ENCODE assay signal across 17 cellular contexts in genomic region chr19:32744555-32745325, GRCh38. TPM values are rescaled to one million over a fixed set of nuclear protein-coding genes. Genes with fewer than 3 reads are reported as not detected.
DNase-seq lines count a peak whose midpoint lies in the region; ATAC-seq and TF ChIP-seq lines count a peak whose summit lies in the region.
"Had no signal": no experiment of that assay in that cellular context is flagged by ENCODE, and none has a peak within 500 bp of the region (broad histone marks: within the 10 kb centered on the region; RNA-seq: fewer than 3 reads in every experiment).

No MANE protein-coding gene starts in this region.

- ATAC-seq in RWPE2 (ENCODE audit: low read depth), result no peak
- ATAC-seq in esophagus mucosa, result peak; percentile 22
- ATAC-seq: HepG2 had no signal

- H3K9me3 ChIP-seq in RWPE2 (ENCODE audit: severe bottlenecking) (no peaks in the 10 kb centered on the region), neuronal stem cell (replicated peaks in 1 of 2; ENCODE audit: control insufficient read depth in 2 of 2, insufficient read depth in 1 of 2, low read depth in 1 of 2, low read length in 2 of 2) (no peaks in the 10 kb centered on the region)
- H3K9me3 ChIP-seq: BLaER1 treated with 17β-estradiol and CSF1 and Interleukin-3, amounts not matched to agents 10 nM and 100 nM had no signal

- DNase-seq in CMK (ENCODE audit: low read depth) (peak; percentile 1), RWPE2 (ENCODE audit: low spot score) (peak; percentile 46), neuronal stem cell (ENCODE audit: low spot score) (no peak), CD1c-positive myeloid dendritic cell (ENCODE audit: extremely low spot score) (no peak), NCI-H345 (lab: John Stamatoyannopoulos, UW) (no peak), HK-2 (ENCODE audit: unreplicated experiment) (no peak), activated T-cell treated with anti-CD3 and anti-CD28 coated beads for 4 hours (no peak)
- DNase-seq: ACHN, COR-L47, DMS153, DMS79 treated with DMSO at 0.1 percent for 48 hours, EL, GM23248, H7 had no signal

- peak overlapping the region; percentile 69 for H2AFZ ChIP-seq in neuronal stem cell (ENCODE audit: low read length)
- H2AFZ ChIP-seq: GM23248 had no signal

- H3K9ac ChIP-seq in neuronal stem cell (ENCODE audit: low read depth, low read length, poor library complexity), result no peak overlapping the region
- H3K9ac ChIP-seq: BLaER1 treated with 17β-estradiol and CSF1 and Interleukin-3, amounts not matched to agents 10 nM and 100 nM; GM23248 had no signal

- no peaks in the 10 kb centered on the region for H3K27me3 ChIP-seq in RWPE2 (ENCODE audit: insufficient read depth, poor library complexity, severe bottlenecking)
- no peaks in the 10 kb centered on the region for H3K27me3 ChIP-seq in neuronal stem cell (ENCODE audit: control insufficient read depth in 3 of 3, insufficient read depth in 3 of 3, low read depth in 1 of 3, low read length in 3 of 3)

- WGBS in neuronal stem cell (ENCODE audit: extremely low coverage in 2 of 2, insufficient read length in 2 of 2, insufficient replicate concordance in 1 of 2), 2 donors, result no CpG with 5 or more reads among the region's 18 CpGs

- H2BK15ac ChIP-seq in neuronal stem cell (ENCODE audit: low read length), result no peak overlapping the region

- H3K27ac ChIP-seq in RWPE2 (ENCODE audit: poor library complexity, severe bottlenecking) (no peak overlapping the region), neuronal stem cell (replicated peaks; ENCODE audit: low read length) (no peak overlapping the region)
- H3K27ac ChIP-seq: BLaER1 treated with 17β-estradiol and CSF1 and Interleukin-3, amounts not matched to agents 10 nM and 100 nM; GM23248 had no signal

- no peak overlapping the region for H3K4me3 ChIP-seq in RWPE2 (ENCODE audit: severe bottlenecking)
- H3K4me3 ChIP-seq in neuronal stem cell (ENCODE audit: low read length in 2 of 2), result no peak overlapping the region
- H3K4me3 ChIP-seq: BLaER1 treated with 17β-estradiol and CSF1 and Interleukin-3, amounts not matched to agents 10 nM and 100 nM; GM23248 had no signal

- H4K8ac ChIP-seq in neuronal stem cell (ENCODE audit: low read depth, low read length), result peak overlapping the region; percentile 56

- peak overlapping the region; percentile 53 for H4K91ac ChIP-seq in neuronal stem cell (ENCODE audit: low read depth, low read length, poor library complexity)

- no peak overlapping the region for H3K14ac ChIP-seq in neuronal stem cell (ENCODE audit: low read length)

- H2BK5ac ChIP-seq in neuronal stem cell (ENCODE audit: low read length), result no peak overlapping the region

- peak overlapping the region; percentile 37 for H3K23ac ChIP-seq in neuronal stem cell (ENCODE audit: low read depth, low read length, poor library complexity)

- H3K79me1 ChIP-seq in neuronal stem cell (ENCODE audit: low read depth, low read length), result no peaks in the 10 kb centered on the region

- H2AK5ac ChIP-seq in neuronal stem cell (ENCODE audit: low read depth, low read length), result peak overlapping the region; percentile 81

- H3K4me1 ChIP-seq in RWPE2 (ENCODE audit: insufficient read depth, poor library complexity, severe bottlenecking) (no peaks in the 10 kb centered on the region), neuronal stem cell (ENCODE audit: control insufficient read depth in 2 of 2, insufficient read depth in 1 of 2, low read depth in 1 of 2, low read length in 2 of 2) (peaks cover 12 to 17% of the 10 kb centered on the region in 2 donors)

- H2BK12ac ChIP-seq in neuronal stem cell (ENCODE audit: low read length), result no peak overlapping the region

- peak overlapping the region; percentile 67 for H3K18ac ChIP-seq in neuronal stem cell (ENCODE audit: low read length)

- H2BK120ac ChIP-seq in neuronal stem cell (ENCODE audit: low read depth, low read length), result no peak overlapping the region

- no peaks in the 10 kb centered on the region for H3K36me3 ChIP-seq in RWPE2 (ENCODE audit: low read depth)
- H3K36me3 ChIP-seq in neuronal stem cell (replicated peaks in 1 of 2; ENCODE audit: control insufficient read depth in 2 of 2, insufficient read depth in 2 of 2, low read length in 2 of 2), result no peaks in the 10 kb centered on the region
- H3K36me3 ChIP-seq: BLaER1 treated with 17β-estradiol and CSF1 and Interleukin-3, amounts not matched to agents 10 nM and 100 nM had no signal

- no peak overlapping the region for H3K4ac ChIP-seq in neuronal stem cell (ENCODE audit: low read length)

- H3K4me2 ChIP-seq in neuronal stem cell (ENCODE audit: insufficient read depth, low read length, poor library complexity, severe bottlenecking), result no peak overlapping the region

- TF ChIP-seq CTCF in RWPE2 (IDR thresholded peaks at IDR 0.05; ENCODE audit: poor library complexity, severe bottlenecking), result no peak

RNA-seq across cellular contexts. Expression of gene TDRD12, which starts 25.2 kb away (rescaled TPM):
- 0.08 TPM for total RNA-seq in esophagus mucosa
- 0.11 TPM for polyA plus RNA-seq in neuronal stem cell (2013, experiment 1 of 2)
- 0.06 TPM for polyA plus RNA-seq in neuronal stem cell (2013, experiment 2 of 2)

RNA-seq across cellular contexts. Expression of gene NUDT19, which starts 53.1 kb away (rescaled TPM):
- total RNA-seq in esophagus mucosa, result 13.4 TPM
- 4.0 TPM for polyA plus RNA-seq in neuronal stem cell (2013, experiment 1 of 2)
- 4.2 TPM for polyA plus RNA-seq in neuronal stem cell (2013, experiment 2 of 2)

Comparison
In these comparisons a context has a peak if more than half of its experiments do, and no peak if none do; other contexts are left out.
1. DNase-seq: peak in CMK (single experiment) and RWPE2 (single experiment); none in neuronal stem cell (single experiment), CD1c-positive myeloid dendritic cell (single experiment), NCI-H345 (single experiment), HK-2 (single experiment) and activated T-cell treated with anti-CD3 and anti-CD28 coated beads for 4 hours (single experiment).